Comparison of ENCODE assay signal across 26 cellular contexts in genomic region chr12:50635857-50636256, GRCh38.
"Had no signal": no experiment of that assay in that cellular context is flagged by ENCODE, and none has a peak within 500 bp of the region (broad histone marks: within the 10 kb centered on the region; RNA-seq: fewer than 3 reads in every experiment).

No MANE protein-coding gene starts in this region.

- H3K36me3 ChIP-seq: brain microvascular endothelial cell, thoracic aorta had no signal

- ATAC-seq: effector memory CD8-positive, alpha-beta T cell; natural killer cell; T-helper 17 cell had no signal

- H3K36me3 Mint-ChIP-seq: natural killer cell had no signal

- H3K27ac ChIP-seq: brain microvascular endothelial cell, esophagus muscularis mucosa, hepatocyte, thoracic aorta, upper lobe of left lung had no signal

- H3K27me3 Mint-ChIP-seq: activated CD4-positive, alpha-beta T cell treated with anti-CD3 and anti-CD28 coated beads, Interleukin-2, amount 10 ng/mL, durations not matched to agents 24 days and 14 days; activated T-cell treated with anti-CD3 and anti-CD28 coated beads, Interleukin-2, amount 50 U/mL, for 24 hours; effector memory CD8-positive, alpha-beta T cell; progenitor cell of endocrine pancreas; T-helper 17 cell had no signal

- H3K4me3 Mint-ChIP-seq: activated CD4-positive, alpha-beta T cell treated with anti-CD3 and anti-CD28 coated beads, Interleukin-2, amount 10 ng/mL, durations not matched to agents 24 days and 14 days; activated T-cell treated with anti-CD3 and anti-CD28 coated beads, Interleukin-2, amount 50 U/mL, for 24 hours; effector memory CD8-positive, alpha-beta T cell; immature natural killer cell; natural killer cell; T-helper 17 cell had no signal

- H3K27ac Mint-ChIP-seq: activated CD4-positive, alpha-beta T cell treated with anti-CD3 and anti-CD28 coated beads, Interleukin-2, amount 10 ng/mL, durations not matched to agents 24 days and 14 days; activated T-helper 2 cell treated with anti-CD3 and anti-CD28 coated beads, Interferon-gamma antibody, Interleukin-2, Interleukin-4, amounts not matched to agents 10 μg/mL and 5 μg/mL and 100 μg/mL, durations not matched to agents 14 hours and 24 hours and 36 hours; natural killer cell; progenitor cell of endocrine pancreas; T-helper 17 cell had no signal

- H3K4me3 ChIP-seq: esophagus muscularis mucosa, hepatocyte, left lung, lung, thoracic aorta, upper lobe of left lung had no signal

- H3K9me3 Mint-ChIP-seq: activated CD4-positive, alpha-beta T cell treated with anti-CD3 and anti-CD28 coated beads, Interleukin-2, amount 10 ng/mL, durations not matched to agents 24 days and 14 days; activated T-cell treated with anti-CD3 and anti-CD28 coated beads, Interleukin-2, amount 50 U/mL, for 24 hours; activated T-helper 2 cell treated with anti-CD3 and anti-CD28 coated beads, Interferon-gamma antibody, Interleukin-2, Interleukin-4, amounts not matched to agents 10 μg/mL and 5 μg/mL and 100 μg/mL, durations not matched to agents 14 hours and 24 hours and 36 hours; effector memory CD8-positive, alpha-beta T cell; immature natural killer cell; natural killer cell had no signal

- H3K4me2 ChIP-seq: hepatocyte had no signal

- H3K27me3 ChIP-seq: brain microvascular endothelial cell, esophagus muscularis mucosa, hepatocyte, left lung, upper lobe of left lung had no signal

- DNase-seq: activated CD4-positive, alpha-beta T cell treated with anti-CD3 and anti-CD28 coated beads, Interleukin-2, amount 10 ng/mL, durations not matched to agents 24 days and 14 days; activated CD4-positive, CD25-positive, alpha-beta regulatory T cell; activated CD8-positive, alpha-beta memory T cell treated with anti-CD3 and anti-CD28 coated beads for 24 hours; activated CD8-positive, alpha-beta memory T cell treated with anti-CD3 and anti-CD28 coated beads, Interleukin-2, amount 50 U/mL, for 4 hours; activated naive CD4-positive, alpha-beta T cell; activated T-cell treated with anti-CD3 and anti-CD28 coated beads, Interleukin-2, amount 50 U/mL, for 24 hours; anterior cingulate cortex; brain microvascular endothelial cell; central memory CD4-positive, alpha-beta T cell; effector memory CD8-positive, alpha-beta T cell; glutamatergic neuron; immature natural killer cell; natural killer cell; stimulated activated CD4-positive, alpha-beta T cell treated with anti-CD3 and anti-CD28 coated beads, Interleukin-2, amount 100 ng/mL, for 48 hours; stimulated activated CD8-positive, alpha-beta memory T cell treated with anti-CD3 and anti-CD28 coated beads, Interleukin-4, amount 100 ng/mL, for 48 hours; stimulated activated naive CD4-positive, alpha-beta T cell treated with Interleukin-2 at 50 U/mL for 16 hours; SW 1271; T-helper 17 cell had no signal

- H3K9me3 ChIP-seq: esophagus muscularis mucosa, left lung, thoracic aorta, upper lobe of left lung had no signal

- H2AFZ ChIP-seq: hepatocyte had no signal
